ENCODE assay signal across 1 cellular context in the genomic region with DNA sequence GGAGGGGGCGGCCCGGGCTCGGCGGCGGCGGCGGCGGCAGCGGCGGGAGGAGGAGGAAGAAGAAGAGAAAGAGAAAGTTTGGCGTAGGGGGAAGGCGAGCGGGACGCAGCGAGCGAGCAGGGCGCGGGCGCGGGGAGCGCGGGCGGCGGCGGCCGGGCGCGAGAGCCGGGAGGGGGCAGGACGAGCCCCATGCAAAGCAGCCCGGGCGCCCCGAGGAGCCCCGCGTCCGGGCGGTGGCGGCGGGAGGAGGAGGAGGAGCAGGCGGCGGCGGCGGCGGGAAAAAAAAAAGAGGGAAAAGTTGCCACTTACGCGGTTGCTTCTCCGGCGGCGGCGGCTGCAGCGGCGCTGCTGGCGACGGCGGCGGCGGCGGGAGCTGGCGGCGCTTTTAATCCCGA.
TF ChIP-seq lines count a peak whose summit lies in the region.

No MANE protein-coding gene starts in this region.

TF ChIP-seq in H1, 55 proteins besides CTCF, POLR2A, EP300 and RAD21 (continued from another document):
- TF ChIP-seq, protein P1, sequence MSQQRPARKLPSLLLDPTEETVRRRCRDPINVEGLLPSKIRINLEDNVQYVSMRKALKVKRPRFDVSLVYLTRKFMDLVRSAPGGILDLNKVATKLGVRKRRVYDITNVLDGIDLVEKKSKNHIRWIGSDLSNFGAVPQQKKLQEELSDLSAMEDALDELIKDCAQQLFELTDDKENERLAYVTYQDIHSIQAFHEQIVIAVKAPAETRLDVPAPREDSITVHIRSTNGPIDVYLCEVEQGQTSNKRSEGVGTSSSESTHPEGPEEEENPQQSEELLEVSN (IDR thresholded peaks at IDR 0.05) = peak; percentile 78
- TF ChIP-seq EZH2 (IDR thresholded peaks at IDR 0.05; ENCODE audit: low read depth, low read length, severe bottlenecking) (peak; percentile 4), JUND (IDR thresholded peaks at IDR 0.05; ENCODE audit: low read length) (no peak), CHD1 (IDR thresholded peaks at IDR 0.05; ENCODE audit: low read depth, low read length) (no peak)
- TF ChIP-seq, protein P2, sequence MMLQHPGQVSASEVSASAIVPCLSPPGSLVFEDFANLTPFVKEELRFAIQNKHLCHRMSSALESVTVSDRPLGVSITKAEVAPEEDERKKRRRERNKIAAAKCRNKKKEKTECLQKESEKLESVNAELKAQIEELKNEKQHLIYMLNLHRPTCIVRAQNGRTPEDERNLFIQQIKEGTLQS (IDR thresholded peaks at IDR 0.05; ENCODE audit: insufficient read depth, low read depth, low read length) = no peak
- TF ChIP-seq, protein P3, sequence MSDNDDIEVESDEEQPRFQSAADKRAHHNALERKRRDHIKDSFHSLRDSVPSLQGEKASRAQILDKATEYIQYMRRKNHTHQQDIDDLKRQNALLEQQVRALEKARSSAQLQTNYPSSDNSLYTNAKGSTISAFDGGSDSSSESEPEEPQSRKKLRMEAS (IDR thresholded peaks at IDR 0.05) = no peak
- TF ChIP-seq, protein P4, sequence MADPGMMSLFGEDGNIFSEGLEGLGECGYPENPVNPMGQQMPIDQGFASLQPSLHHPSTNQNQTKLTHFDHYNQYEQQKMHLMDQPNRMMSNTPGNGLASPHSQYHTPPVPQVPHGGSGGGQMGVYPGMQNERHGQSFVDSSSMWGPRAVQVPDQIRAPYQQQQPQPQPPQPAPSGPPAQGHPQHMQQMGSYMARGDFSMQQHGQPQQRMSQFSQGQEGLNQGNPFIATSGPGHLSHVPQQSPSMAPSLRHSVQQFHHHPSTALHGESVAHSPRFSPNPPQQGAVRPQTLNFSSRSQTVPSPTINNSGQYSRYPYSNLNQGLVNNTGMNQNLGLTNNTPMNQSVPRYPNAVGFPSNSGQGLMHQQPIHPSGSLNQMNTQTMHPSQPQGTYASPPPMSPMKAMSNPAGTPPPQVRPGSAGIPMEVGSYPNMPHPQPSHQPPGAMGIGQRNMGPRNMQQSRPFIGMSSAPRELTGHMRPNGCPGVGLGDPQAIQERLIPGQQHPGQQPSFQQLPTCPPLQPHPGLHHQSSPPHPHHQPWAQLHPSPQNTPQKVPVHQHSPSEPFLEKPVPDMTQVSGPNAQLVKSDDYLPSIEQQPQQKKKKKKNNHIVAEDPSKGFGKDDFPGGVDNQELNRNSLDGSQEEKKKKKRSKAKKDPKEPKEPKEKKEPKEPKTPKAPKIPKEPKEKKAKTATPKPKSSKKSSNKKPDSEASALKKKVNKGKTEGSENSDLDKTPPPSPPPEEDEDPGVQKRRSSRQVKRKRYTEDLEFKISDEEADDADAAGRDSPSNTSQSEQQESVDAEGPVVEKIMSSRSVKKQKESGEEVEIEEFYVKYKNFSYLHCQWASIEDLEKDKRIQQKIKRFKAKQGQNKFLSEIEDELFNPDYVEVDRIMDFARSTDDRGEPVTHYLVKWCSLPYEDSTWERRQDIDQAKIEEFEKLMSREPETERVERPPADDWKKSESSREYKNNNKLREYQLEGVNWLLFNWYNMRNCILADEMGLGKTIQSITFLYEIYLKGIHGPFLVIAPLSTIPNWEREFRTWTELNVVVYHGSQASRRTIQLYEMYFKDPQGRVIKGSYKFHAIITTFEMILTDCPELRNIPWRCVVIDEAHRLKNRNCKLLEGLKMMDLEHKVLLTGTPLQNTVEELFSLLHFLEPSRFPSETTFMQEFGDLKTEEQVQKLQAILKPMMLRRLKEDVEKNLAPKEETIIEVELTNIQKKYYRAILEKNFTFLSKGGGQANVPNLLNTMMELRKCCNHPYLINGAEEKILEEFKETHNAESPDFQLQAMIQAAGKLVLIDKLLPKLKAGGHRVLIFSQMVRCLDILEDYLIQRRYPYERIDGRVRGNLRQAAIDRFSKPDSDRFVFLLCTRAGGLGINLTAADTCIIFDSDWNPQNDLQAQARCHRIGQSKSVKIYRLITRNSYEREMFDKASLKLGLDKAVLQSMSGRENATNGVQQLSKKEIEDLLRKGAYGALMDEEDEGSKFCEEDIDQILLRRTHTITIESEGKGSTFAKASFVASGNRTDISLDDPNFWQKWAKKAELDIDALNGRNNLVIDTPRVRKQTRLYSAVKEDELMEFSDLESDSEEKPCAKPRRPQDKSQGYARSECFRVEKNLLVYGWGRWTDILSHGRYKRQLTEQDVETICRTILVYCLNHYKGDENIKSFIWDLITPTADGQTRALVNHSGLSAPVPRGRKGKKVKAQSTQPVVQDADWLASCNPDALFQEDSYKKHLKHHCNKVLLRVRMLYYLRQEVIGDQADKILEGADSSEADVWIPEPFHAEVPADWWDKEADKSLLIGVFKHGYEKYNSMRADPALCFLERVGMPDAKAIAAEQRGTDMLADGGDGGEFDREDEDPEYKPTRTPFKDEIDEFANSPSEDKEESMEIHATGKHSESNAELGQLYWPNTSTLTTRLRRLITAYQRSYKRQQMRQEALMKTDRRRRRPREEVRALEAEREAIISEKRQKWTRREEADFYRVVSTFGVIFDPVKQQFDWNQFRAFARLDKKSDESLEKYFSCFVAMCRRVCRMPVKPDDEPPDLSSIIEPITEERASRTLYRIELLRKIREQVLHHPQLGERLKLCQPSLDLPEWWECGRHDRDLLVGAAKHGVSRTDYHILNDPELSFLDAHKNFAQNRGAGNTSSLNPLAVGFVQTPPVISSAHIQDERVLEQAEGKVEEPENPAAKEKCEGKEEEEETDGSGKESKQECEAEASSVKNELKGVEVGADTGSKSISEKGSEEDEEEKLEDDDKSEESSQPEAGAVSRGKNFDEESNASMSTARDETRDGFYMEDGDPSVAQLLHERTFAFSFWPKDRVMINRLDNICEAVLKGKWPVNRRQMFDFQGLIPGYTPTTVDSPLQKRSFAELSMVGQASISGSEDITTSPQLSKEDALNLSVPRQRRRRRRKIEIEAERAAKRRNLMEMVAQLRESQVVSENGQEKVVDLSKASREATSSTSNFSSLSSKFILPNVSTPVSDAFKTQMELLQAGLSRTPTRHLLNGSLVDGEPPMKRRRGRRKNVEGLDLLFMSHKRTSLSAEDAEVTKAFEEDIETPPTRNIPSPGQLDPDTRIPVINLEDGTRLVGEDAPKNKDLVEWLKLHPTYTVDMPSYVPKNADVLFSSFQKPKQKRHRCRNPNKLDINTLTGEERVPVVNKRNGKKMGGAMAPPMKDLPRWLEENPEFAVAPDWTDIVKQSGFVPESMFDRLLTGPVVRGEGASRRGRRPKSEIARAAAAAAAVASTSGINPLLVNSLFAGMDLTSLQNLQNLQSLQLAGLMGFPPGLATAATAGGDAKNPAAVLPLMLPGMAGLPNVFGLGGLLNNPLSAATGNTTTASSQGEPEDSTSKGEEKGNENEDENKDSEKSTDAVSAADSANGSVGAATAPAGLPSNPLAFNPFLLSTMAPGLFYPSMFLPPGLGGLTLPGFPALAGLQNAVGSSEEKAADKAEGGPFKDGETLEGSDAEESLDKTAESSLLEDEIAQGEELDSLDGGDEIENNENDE (IDR thresholded peaks at IDR 0.05; ENCODE audit: insufficient replicate concordance, low read length) = no peak
